Comparison of ENCODE assay signal across 1 cellular context in the genomic region with DNA sequence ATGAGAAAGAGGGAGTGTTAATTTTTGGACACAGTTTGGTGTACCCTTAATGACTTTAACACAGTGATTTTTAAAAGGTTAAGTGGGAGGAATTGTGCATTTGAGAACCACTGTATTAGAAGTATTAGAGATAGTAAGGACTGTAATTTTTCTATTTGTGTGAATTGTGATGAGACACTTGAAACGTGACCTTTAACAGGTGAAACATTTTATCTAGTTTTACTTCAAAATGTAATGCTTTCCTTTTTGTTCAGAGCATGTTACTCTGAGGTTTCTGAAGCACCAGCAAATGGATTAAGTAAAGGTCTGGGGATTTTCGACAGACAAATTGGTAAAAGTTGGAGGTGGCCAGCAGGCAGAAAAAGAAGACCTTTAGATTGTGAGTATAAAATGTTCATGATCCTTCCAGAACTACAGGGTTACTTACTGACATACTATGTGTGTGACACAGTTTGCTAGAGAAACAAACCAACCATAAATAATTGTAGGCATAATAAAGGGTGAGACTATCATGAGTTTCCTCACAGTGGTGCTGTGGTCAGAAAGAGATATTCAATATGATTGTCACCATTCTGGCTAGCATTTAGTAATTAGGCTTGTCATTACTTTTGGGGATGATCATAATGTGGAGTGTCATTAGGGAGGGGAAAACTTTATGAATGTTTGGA.
TF ChIP-seq lines count a peak whose summit lies in the region.

No MANE protein-coding gene starts in this region.

TF ChIP-seq in K562, 482 proteins besides CTCF, POLR2A, EP300 and RAD21 (continued from another document):
- TF ChIP-seq, protein P1, sequence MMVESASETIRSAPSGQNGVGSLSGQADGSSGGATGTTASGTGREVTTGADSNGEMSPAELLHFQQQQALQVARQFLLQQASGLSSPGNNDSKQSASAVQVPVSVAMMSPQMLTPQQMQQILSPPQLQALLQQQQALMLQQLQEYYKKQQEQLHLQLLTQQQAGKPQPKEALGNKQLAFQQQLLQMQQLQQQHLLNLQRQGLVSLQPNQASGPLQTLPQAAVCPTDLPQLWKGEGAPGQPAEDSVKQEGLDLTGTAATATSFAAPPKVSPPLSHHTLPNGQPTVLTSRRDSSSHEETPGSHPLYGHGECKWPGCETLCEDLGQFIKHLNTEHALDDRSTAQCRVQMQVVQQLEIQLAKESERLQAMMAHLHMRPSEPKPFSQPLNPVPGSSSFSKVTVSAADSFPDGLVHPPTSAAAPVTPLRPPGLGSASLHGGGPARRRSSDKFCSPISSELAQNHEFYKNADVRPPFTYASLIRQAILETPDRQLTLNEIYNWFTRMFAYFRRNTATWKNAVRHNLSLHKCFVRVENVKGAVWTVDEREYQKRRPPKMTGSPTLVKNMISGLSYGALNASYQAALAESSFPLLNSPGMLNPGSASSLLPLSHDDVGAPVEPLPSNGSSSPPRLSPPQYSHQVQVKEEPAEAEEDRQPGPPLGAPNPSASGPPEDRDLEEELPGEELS (CRISPR knock-in tag; IDR thresholded peaks at IDR 0.05; ENCODE audit: borderline replicate concordance): no peak
- TF ChIP-seq, protein P2, sequence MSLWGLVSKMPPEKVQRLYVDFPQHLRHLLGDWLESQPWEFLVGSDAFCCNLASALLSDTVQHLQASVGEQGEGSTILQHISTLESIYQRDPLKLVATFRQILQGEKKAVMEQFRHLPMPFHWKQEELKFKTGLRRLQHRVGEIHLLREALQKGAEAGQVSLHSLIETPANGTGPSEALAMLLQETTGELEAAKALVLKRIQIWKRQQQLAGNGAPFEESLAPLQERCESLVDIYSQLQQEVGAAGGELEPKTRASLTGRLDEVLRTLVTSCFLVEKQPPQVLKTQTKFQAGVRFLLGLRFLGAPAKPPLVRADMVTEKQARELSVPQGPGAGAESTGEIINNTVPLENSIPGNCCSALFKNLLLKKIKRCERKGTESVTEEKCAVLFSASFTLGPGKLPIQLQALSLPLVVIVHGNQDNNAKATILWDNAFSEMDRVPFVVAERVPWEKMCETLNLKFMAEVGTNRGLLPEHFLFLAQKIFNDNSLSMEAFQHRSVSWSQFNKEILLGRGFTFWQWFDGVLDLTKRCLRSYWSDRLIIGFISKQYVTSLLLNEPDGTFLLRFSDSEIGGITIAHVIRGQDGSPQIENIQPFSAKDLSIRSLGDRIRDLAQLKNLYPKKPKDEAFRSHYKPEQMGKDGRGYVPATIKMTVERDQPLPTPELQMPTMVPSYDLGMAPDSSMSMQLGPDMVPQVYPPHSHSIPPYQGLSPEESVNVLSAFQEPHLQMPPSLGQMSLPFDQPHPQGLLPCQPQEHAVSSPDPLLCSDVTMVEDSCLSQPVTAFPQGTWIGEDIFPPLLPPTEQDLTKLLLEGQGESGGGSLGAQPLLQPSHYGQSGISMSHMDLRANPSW (CRISPR knock-in tag; IDR thresholded peaks at IDR 0.05): no peak
